Comparison of ENCODE assay signal across 8 cellular contexts in genomic region chr2:74391580-74392448, GRCh38. TPM values are rescaled to one million over a fixed set of nuclear protein-coding genes. Genes with fewer than 3 reads are reported as not detected.
DNase-seq lines count a peak whose midpoint lies in the region; ATAC-seq, FAIRE-seq and TF ChIP-seq lines count a peak whose summit lies in the region.

No MANE protein-coding gene starts in this region.

- 2% methylated on average over 22 of the region's 62 CpGs for WGBS in A549 (ENCODE audit: missing lambda C conversion rate)

- TF ChIP-seq POLR2A in A549 (IDR thresholded peaks at IDR 0.05; ENCODE audit: low read length) = peak; percentile 78

- FAIRE-seq in A549 (lab: Jason Lieb, UNC) (peak; percentile 77), bronchial epithelial cell (lab: Jason Lieb, UNC) (no peak)

- H3K27ac ChIP-seq in A549 = peak overlapping the region; percentile 85 to 93

- TF ChIP-seq RAD21 in A549 (conservative IDR thresholded peaks at IDR 0.05 in 1 of 2, IDR thresholded peaks at IDR 0.05 in 1 of 2) = peak; percentile 48 to 61; a peak in 4 of 5 replicates

- DNase-seq in A549 (ENCODE audit: low read depth in 1 of 2, low spot score in 1 of 2) (peak; percentile 87 to 95), NCI-H2227 (lab: John Stamatoyannopoulos, UW; ENCODE audit: unreplicated experiment) (peak; percentile 96), bronchial epithelial cell (ENCODE audit: low read depth) (peak; percentile 83), inferior parietal cortex (ENCODE audit: extremely low spot score) (peak; percentile 98)
- peak; percentile 85 to 91 for DNase-seq in stimulated activated CD4-positive, alpha-beta T cell treated with anti-CD3 and anti-CD28 coated beads, Interleukin-12 subunit alpha, Interleukin-12 subunit beta, amount 100 ng/mL, for 24 hours (ENCODE audit: low read depth in 2 of 2)

- TF ChIP-seq EP300 in A549 (IDR thresholded peaks at IDR 0.05) = no peak

- no peaks in the 10 kb centered on the region for H3K9me3 ChIP-seq in A549

- POLR2A ChIA-PET in A549 (lab: Yijun Ruan, JAX) = interaction anchor here (0.6 to 1.0 kb wide), 3 partner anchors 30 to 563 kb away, joined by 3 to 5 read pairs (median 3); partner anchors contain the start of genes C2orf81, STAMBP and WDR54

- TF ChIP-seq CTCF in A549 (IDR thresholded peaks at IDR 0.05) (peak; percentile 99), WI38 (IDR thresholded peaks at IDR 0.05; ENCODE audit: low read depth, low read length) (peak; percentile 94), bronchial epithelial cell (IDR thresholded peaks at IDR 0.05; ENCODE audit: insufficient read depth, low read length, severe bottlenecking) (peak; percentile 94)

- CTCF ChIA-PET in A549 (lab: Yijun Ruan, JAX) = interaction anchor here (0.5 to 4.7 kb wide), 54 partner anchors 9 to 567 kb away, joined by 3 to 39 read pairs (median 4); partner anchors contain the start of genes DCTN1, INO80B and MOGS

- ATAC-seq in A549 = peak; percentile 88 to 92
- peak; percentile 34 for ATAC-seq in GM18858 (IDR thresholded peaks at IDR 0.05; ENCODE audit: unreplicated experiment)
- ATAC-seq in HG03097 (IDR thresholded peaks at IDR 0.05; ENCODE audit: low FRiP score, unreplicated experiment) = peak; percentile 55

- peaks cover 24% of the 10 kb centered on the region for H3K4me1 ChIP-seq in A549

- H3K4me3 ChIP-seq in A549 = peak overlapping the region; percentile 72
- peak overlapping the region; percentile 95 for H3K4me3 ChIP-seq in WI38 (ENCODE audit: low read depth, low read length)
- H3K4me3 ChIP-seq in bronchial epithelial cell (ENCODE audit: low read depth, low read length) = peak overlapping the region; percentile 71

- H3K4me2 ChIP-seq in A549 = peak overlapping the region; percentile 90

- no peaks in the 10 kb centered on the region for H3K36me3 ChIP-seq in bronchial epithelial cell (ENCODE audit: control insufficient read depth, insufficient read depth, low read length)

- H3K27me3 ChIP-seq in bronchial epithelial cell (ENCODE audit: control insufficient read depth, insufficient read depth, low read length) = no peaks in the 10 kb centered on the region

TF ChIP-seq in A549, 52 proteins besides CTCF, POLR2A, EP300 and RAD21 (continues in another document):
- TF ChIP-seq, protein P1, sequence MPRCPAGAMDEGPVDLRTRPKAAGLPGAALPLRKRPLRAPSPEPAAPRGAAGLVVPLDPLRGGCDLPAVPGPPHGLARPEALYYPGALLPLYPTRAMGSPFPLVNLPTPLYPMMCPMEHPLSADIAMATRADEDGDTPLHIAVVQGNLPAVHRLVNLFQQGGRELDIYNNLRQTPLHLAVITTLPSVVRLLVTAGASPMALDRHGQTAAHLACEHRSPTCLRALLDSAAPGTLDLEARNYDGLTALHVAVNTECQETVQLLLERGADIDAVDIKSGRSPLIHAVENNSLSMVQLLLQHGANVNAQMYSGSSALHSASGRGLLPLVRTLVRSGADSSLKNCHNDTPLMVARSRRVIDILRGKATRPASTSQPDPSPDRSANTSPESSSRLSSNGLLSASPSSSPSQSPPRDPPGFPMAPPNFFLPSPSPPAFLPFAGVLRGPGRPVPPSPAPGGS (IDR thresholded peaks at IDR 0.05) = peak; percentile 77; the same call in 1 of the 3 replicates
- no peak for TF ChIP-seq NPAS2 (CRISPR knock-in tag; IDR thresholded peaks at IDR 0.05; ENCODE audit: borderline replicate concordance)
- TF ChIP-seq REST (IDR thresholded peaks at IDR 0.05) = no peak
- TF ChIP-seq MAZ (IDR thresholded peaks at IDR 0.05; ENCODE audit: borderline replicate concordance, low read depth, low read length) = peak; percentile 64; the same call in 1 of the 2 replicates
- TF ChIP-seq POLR2AphosphoS2 (conservative IDR thresholded peaks at IDR 0.05; ENCODE audit: low read length) = no peak
- TF ChIP-seq BHLHE40 (IDR thresholded peaks at IDR 0.05; ENCODE audit: low read depth, low read length) = no peak
- no peak for TF ChIP-seq GATA3 (IDR thresholded peaks at IDR 0.05; ENCODE audit: borderline replicate concordance)
- TF ChIP-seq CEBPB (IDR thresholded peaks at IDR 0.05) = no peak
- TF ChIP-seq CBX2 (IDR thresholded peaks at IDR 0.05; ENCODE audit: borderline replicate concordance, low read depth) = no peak
- TF ChIP-seq HES2 (IDR thresholded peaks at IDR 0.05) = no peak
- no peak for TF ChIP-seq HOXB13 (CRISPR knock-in tag; IDR thresholded peaks at IDR 0.05; ENCODE audit: low read depth)
- TF ChIP-seq TFCP2L1 (CRISPR knock-in tag; IDR thresholded peaks at IDR 0.05) = no peak
- TF ChIP-seq EHF (CRISPR knock-in tag; IDR thresholded peaks at IDR 0.05) = no peak
- TF ChIP-seq NR3C1 (IDR thresholded peaks at IDR 0.05) = no peak
- TF ChIP-seq TP53 (CRISPR knock-in tag; IDR thresholded peaks at IDR 0.05) = no peak
- TF ChIP-seq JUN (IDR thresholded peaks at IDR 0.05) = peak; percentile 86 to 97
- no peak for TF ChIP-seq EHMT2 (IDR thresholded peaks at IDR 0.05; ENCODE audit: low read depth)
- TF ChIP-seq FOSB (CRISPR knock-in tag; IDR thresholded peaks at IDR 0.05) = no peak
- no peak for TF ChIP-seq ZNF302 (CRISPR knock-in tag; IDR thresholded peaks at IDR 0.05)
- no peak for TF ChIP-seq SMC3 (IDR thresholded peaks at IDR 0.05)
- peak; percentile 80; the same call in 1 of the 2 replicates for TF ChIP-seq CHD4 (IDR thresholded peaks at IDR 0.05; ENCODE audit: borderline replicate concordance)

RNA-seq across cellular contexts. Expression of gene DCTN1, which starts 11.7 kb away (rescaled TPM):
- polyA plus RNA-seq in A549 (2011; rRNA removed) = 95.1 and 99.1 TPM in 2 replicates
- 104 and 126 TPM in 2 replicates for polyA plus RNA-seq in A549 (2012; cell fraction: cytosol; rRNA removed)
- 208 and 237 TPM in 2 replicates for polyA plus RNA-seq in A549 (2012; cell fraction: nucleus; rRNA removed)
- polyA plus RNA-seq in A549 (2017; fragmentation: RNase III; extraction: RNeasy Plus Mini Kit Qiagen cat#74134 plus additional on column Dnase treatment) = 104 to 107 TPM (median 106 TPM) in 3 replicates
- 225 and 253 TPM in 2 replicates for polyA minus RNA-seq in A549 (2011; rRNA and poly(A)+ RNA removed)
- total RNA-seq in bronchial epithelial cell = 65.8 and 79.8 TPM in 2 replicates

RNA-seq across cellular contexts. Expression of gene C2orf81, which starts 29.6 kb away (rescaled TPM):
- polyA plus RNA-seq in A549 (2011; rRNA removed) (0.88 and 1.6 TPM in 2 replicates), A549 (2017; fragmentation: RNase III; extraction: RNeasy Plus Mini Kit Qiagen cat#74134 plus additional on column Dnase treatment) (1.9 to 2.4 TPM (median 2.0 TPM) in 3 replicates)
- polyA plus RNA-seq in A549 (2012; cell fraction: cytosol; rRNA removed) = 1.5 and 2.1 TPM in 2 replicates
- polyA plus RNA-seq in A549 (2012; cell fraction: nucleus; rRNA removed) = 2.6 and 2.8 TPM in 2 replicates
- polyA minus RNA-seq in A549 (2011; rRNA and poly(A)+ RNA removed) = 0.87 and 1.4 TPM in 2 replicates
- 0.26 TPM in 2 replicates for total RNA-seq in bronchial epithelial cell

RNA-seq across cellular contexts. Expression of gene WDR54, which starts 29.7 kb away (rescaled TPM):
- polyA plus RNA-seq in A549 (2011; rRNA removed) (47.4 and 59.1 TPM in 2 replicates), A549 (2017; fragmentation: RNase III; extraction: RNeasy Plus Mini Kit Qiagen cat#74134 plus additional on column Dnase treatment) (59.4 to 68.5 TPM (median 62.5 TPM) in 3 replicates)
- 115 and 130 TPM in 2 replicates for polyA plus RNA-seq in A549 (2012; cell fraction: cytosol; rRNA removed)
- polyA plus RNA-seq in A549 (2012; cell fraction: nucleus; rRNA removed) = 140 and 198 TPM in 2 replicates
- 120 and 127 TPM in 2 replicates for polyA minus RNA-seq in A549 (2011; rRNA and poly(A)+ RNA removed)
- total RNA-seq in bronchial epithelial cell = 26.9 and 31.6 TPM in 2 replicates

RNA-seq across cellular contexts. Expression of gene SLC4A5, which starts 48.6 kb away (rescaled TPM):
- polyA plus RNA-seq in A549 (2011; rRNA removed) = 1.1 and 1.3 TPM in 2 replicates
- polyA plus RNA-seq in A549 (2012; cell fraction: cytosol; rRNA removed) = 0.04 and 0.18 TPM in 2 replicates
- polyA plus RNA-seq in A549 (2012; cell fraction: nucleus; rRNA removed) = 0.62 and 0.70 TPM in 2 replicates
- 0.38 to 0.63 TPM (median 0.50 TPM) in 3 replicates for polyA plus RNA-seq in A549 (2017; fragmentation: RNase III; extraction: RNeasy Plus Mini Kit Qiagen cat#74134 plus additional on column Dnase treatment)
- polyA minus RNA-seq in A549 (2011; rRNA and poly(A)+ RNA removed) = 1.2 and 1.3 TPM in 2 replicates
- under 0.01 and 0.90 TPM in 2 replicates for total RNA-seq in bronchial epithelial cell

RNA-seq across cellular contexts. Expression of gene RTKN, which starts 49.9 kb away (rescaled TPM):
- polyA plus RNA-seq in A549 (2011; rRNA removed) = 15.1 and 15.9 TPM in 2 replicates
- 19.6 and 25.6 TPM in 2 replicates for polyA plus RNA-seq in A549 (2012; cell fraction: cytosol; rRNA removed)
- 55.8 and 59.5 TPM in 2 replicates for polyA plus RNA-seq in A549 (2012; cell fraction: nucleus; rRNA removed)
- 15.6 to 21.2 TPM (median 20.1 TPM) in 3 replicates for polyA plus RNA-seq in A549 (2017; fragmentation: RNase III; extraction: RNeasy Plus Mini Kit Qiagen cat#74134 plus additional on column Dnase treatment)
- polyA minus RNA-seq in A549 (2011; rRNA and poly(A)+ RNA removed) = 18.9 and 19.5 TPM in 2 replicates
- 22.1 and 24.1 TPM in 2 replicates for total RNA-seq in bronchial epithelial cell

Comparison
In these comparisons a context has a peak if more than half of its experiments do, and no peak if none do; other contexts are left out.
1. Peak in every context shown above with its lines: DNase-seq, ATAC-seq, H3K4me3 ChIP-seq and H3K27ac ChIP-seq.
2. ATAC-seq: peak in every context shown above with its lines; median percentile 90 in A549; 55 in HG03097; 34 in GM18858.